In the genomic region with DNA sequence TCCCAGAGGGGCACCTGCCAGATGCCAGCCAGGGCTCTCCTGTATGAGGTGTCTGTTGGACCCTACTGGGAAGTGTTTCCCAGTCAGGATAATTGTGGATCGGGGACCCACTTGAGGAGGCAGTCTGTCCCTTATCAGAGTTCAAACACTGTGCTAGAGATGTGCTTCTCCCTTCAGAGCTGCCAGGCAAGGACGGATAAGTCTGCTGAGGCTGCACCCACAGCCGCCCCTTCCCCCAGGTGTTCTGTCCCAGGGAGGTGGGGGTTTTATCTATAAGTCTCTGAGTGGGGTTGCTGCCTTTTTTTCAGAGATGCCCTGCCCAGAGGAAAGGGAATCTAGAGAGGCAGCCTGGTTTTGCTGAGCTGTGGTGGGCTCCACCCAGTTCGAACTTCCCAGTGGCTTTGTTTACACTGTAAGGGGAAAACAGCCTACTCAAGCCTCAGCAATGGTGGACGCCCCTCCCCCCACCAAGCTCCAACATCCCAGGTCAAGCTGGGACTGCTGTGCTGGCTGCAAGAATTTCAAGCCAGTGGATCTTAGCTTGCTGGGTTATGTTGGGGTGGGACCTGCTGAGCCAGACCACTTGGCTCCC, we compare ENCODE assay signal across 1 cellular context.
TF ChIP-seq lines count a peak whose summit lies in the region.

No MANE protein-coding gene starts in this region.

TF ChIP-seq in GM23338, 12 proteins besides CTCF, POLR2A, EP300 and RAD21 (continued from another document):
- TF ChIP-seq, protein P1, sequence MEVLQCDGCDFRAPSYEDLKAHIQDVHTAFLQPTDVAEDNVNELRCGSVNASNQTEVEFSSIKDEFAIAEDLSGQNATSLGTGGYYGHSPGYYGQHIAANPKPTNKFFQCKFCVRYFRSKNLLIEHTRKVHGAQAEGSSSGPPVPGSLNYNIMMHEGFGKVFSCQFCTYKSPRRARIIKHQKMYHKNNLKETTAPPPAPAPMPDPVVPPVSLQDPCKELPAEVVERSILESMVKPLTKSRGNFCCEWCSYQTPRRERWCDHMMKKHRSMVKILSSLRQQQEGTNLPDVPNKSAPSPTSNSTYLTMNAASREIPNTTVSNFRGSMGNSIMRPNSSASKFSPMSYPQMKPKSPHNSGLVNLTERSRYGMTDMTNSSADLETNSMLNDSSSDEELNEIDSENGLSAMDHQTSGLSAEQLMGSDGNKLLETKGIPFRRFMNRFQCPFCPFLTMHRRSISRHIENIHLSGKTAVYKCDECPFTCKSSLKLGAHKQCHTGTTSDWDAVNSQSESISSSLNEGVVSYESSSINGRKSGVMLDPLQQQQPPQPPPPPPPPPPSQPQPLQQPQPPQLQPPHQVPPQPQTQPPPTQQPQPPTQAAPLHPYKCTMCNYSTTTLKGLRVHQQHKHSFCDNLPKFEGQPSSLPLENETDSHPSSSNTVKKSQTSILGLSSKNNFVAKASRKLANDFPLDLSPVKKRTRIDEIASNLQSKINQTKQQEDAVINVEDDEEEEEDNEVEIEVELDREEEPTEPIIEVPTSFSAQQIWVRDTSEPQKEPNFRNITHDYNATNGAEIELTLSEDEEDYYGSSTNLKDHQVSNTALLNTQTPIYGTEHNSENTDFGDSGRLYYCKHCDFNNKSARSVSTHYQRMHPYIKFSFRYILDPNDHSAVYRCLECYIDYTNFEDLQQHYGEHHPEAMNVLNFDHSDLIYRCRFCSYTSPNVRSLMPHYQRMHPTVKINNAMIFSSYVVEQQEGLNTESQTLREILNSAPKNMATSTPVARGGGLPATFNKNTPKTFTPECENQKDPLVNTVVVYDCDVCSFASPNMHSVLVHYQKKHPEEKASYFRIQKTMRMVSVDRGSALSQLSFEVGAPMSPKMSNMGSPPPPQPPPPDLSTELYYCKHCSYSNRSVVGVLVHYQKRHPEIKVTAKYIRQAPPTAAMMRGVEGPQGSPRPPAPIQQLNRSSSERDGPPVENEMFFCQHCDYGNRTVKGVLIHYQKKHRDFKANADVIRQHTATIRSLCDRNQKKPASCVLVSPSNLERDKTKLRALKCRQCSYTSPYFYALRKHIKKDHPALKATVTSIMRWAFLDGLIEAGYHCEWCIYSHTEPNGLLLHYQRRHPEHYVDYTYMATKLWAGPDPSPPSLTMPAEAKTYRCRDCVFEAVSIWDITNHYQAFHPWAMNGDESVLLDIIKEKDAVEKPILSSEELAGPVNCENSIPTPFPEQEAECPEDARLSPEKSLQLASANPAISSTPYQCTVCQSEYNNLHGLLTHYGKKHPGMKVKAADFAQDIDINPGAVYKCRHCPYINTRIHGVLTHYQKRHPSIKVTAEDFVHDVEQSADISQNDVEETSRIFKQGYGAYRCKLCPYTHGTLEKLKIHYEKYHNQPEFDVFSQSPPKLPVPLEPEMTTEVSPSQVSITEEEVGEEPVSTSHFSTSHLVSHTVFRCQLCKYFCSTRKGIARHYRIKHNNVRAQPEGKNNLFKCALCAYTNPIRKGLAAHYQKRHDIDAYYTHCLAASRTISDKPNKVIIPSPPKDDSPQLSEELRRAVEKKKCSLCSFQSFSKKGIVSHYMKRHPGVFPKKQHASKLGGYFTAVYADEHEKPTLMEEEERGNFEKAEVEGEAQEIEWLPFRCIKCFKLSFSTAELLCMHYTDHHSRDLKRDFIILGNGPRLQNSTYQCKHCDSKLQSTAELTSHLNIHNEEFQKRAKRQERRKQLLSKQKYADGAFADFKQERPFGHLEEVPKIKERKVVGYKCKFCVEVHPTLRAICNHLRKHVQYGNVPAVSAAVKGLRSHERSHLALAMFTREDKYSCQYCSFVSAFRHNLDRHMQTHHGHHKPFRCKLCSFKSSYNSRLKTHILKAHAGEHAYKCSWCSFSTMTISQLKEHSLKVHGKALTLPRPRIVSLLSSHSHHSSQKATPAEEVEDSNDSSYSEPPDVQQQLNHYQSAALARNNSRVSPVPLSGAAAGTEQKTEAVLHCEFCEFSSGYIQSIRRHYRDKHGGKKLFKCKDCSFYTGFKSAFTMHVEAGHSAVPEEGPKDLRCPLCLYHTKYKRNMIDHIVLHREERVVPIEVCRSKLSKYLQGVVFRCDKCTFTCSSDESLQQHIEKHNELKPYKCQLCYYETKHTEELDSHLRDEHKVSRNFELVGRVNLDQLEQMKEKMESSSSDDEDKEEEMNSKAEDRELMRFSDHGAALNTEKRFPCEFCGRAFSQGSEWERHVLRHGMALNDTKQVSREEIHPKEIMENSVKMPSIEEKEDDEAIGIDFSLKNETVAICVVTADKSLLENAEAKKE (CRISPR knock-in tag; IDR thresholded peaks at IDR 0.05) = no peak
- TF ChIP-seq, protein P2, sequence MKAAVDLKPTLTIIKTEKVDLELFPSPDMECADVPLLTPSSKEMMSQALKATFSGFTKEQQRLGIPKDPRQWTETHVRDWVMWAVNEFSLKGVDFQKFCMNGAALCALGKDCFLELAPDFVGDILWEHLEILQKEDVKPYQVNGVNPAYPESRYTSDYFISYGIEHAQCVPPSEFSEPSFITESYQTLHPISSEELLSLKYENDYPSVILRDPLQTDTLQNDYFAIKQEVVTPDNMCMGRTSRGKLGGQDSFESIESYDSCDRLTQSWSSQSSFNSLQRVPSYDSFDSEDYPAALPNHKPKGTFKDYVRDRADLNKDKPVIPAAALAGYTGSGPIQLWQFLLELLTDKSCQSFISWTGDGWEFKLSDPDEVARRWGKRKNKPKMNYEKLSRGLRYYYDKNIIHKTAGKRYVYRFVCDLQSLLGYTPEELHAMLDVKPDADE (IDR thresholded peaks at IDR 0.05) = no peak
- TF ChIP-seq, protein P3, sequence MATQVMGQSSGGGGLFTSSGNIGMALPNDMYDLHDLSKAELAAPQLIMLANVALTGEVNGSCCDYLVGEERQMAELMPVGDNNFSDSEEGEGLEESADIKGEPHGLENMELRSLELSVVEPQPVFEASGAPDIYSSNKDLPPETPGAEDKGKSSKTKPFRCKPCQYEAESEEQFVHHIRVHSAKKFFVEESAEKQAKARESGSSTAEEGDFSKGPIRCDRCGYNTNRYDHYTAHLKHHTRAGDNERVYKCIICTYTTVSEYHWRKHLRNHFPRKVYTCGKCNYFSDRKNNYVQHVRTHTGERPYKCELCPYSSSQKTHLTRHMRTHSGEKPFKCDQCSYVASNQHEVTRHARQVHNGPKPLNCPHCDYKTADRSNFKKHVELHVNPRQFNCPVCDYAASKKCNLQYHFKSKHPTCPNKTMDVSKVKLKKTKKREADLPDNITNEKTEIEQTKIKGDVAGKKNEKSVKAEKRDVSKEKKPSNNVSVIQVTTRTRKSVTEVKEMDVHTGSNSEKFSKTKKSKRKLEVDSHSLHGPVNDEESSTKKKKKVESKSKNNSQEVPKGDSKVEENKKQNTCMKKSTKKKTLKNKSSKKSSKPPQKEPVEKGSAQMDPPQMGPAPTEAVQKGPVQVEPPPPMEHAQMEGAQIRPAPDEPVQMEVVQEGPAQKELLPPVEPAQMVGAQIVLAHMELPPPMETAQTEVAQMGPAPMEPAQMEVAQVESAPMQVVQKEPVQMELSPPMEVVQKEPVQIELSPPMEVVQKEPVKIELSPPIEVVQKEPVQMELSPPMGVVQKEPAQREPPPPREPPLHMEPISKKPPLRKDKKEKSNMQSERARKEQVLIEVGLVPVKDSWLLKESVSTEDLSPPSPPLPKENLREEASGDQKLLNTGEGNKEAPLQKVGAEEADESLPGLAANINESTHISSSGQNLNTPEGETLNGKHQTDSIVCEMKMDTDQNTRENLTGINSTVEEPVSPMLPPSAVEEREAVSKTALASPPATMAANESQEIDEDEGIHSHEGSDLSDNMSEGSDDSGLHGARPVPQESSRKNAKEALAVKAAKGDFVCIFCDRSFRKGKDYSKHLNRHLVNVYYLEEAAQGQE (IDR thresholded peaks at IDR 0.05; ENCODE audit: unreplicated experiment) = no peak
- TF ChIP-seq CREB1 (CRISPR knock-in tag; IDR thresholded peaks at IDR 0.05; ENCODE audit: low read depth) (no peak), NANOG (IDR thresholded peaks at IDR 0.05; ENCODE audit: borderline replicate concordance) (no peak), ZNF331 (CRISPR knock-in tag; IDR thresholded peaks at IDR 0.05; ENCODE audit: low read depth) (no peak), JUNB (IDR thresholded peaks at IDR 0.05; ENCODE audit: unreplicated experiment) (no peak), EZH2 (IDR thresholded peaks at IDR 0.05; ENCODE audit: low read depth, unreplicated experiment) (no peak), EZH2phosphoT487 (IDR thresholded peaks at IDR 0.05; ENCODE audit: unreplicated experiment) (no peak), ZNF114 (CRISPR knock-in tag; IDR thresholded peaks at IDR 0.05) (no peak), STAT1 (IDR thresholded peaks at IDR 0.05; ENCODE audit: unreplicated experiment) (no peak)
